In genomic region chr15:29040367-29040745, GRCh38 we compare ENCODE assay signal across 15 cellular contexts.
DNase-seq lines count a peak whose midpoint lies in the region.
"Had no signal": no experiment of that assay in that cellular context is flagged by ENCODE, and none has a peak within 500 bp of the region (broad histone marks: within the 10 kb centered on the region; RNA-seq: fewer than 3 reads in every experiment).

No MANE protein-coding gene starts in this region.

- peak overlapping the region; percentile 29 for H3K9ac ChIP-seq in iPS-18a (ENCODE audit: low read length)

- no peak overlapping the region for H3K27ac Mint-ChIP-seq in activated naive CD4-positive, alpha-beta T cell treated with anti-CD3 and anti-CD28 coated beads, Interleukin-2, amount 10 ng/mL, durations not matched to agents 7 days and 5 days

- no peaks in the 10 kb centered on the region for H3K27me3 ChIP-seq in iPS-18a (ENCODE audit: control insufficient read depth, insufficient read depth, low read length)
- H3K27me3 ChIP-seq: adrenal gland, SJSA1, suprapubic skin had no signal

- H3K36me3 Mint-ChIP-seq in activated naive CD4-positive, alpha-beta T cell treated with anti-CD3 and anti-CD28 coated beads, Interleukin-2, amount 10 ng/mL, durations not matched to agents 7 days and 5 days = no peaks in the 10 kb centered on the region

- no peaks in the 10 kb centered on the region for H3K36me3 ChIP-seq in iPS-18a (ENCODE audit: control insufficient read depth, low read depth, low read length)
- H3K36me3 ChIP-seq: adrenal gland, SJSA1, suprapubic skin had no signal

- H3K4me1 ChIP-seq in iPS-18a (ENCODE audit: control insufficient read depth, low read depth, low read length) = peaks cover 17% of the 10 kb centered on the region
- H3K4me1 ChIP-seq: adrenal gland, suprapubic skin had no signal

- no peak overlapping the region for H3K4me3 Mint-ChIP-seq in activated naive CD4-positive, alpha-beta T cell treated with anti-CD3 and anti-CD28 coated beads, Interleukin-2, amount 10 ng/mL, durations not matched to agents 7 days and 5 days

- no peaks in the 10 kb centered on the region for H3K9me3 Mint-ChIP-seq in activated naive CD4-positive, alpha-beta T cell treated with anti-CD3 and anti-CD28 coated beads, Interleukin-2, amount 10 ng/mL, durations not matched to agents 7 days and 5 days
- H3K9me3 Mint-ChIP-seq: naive thymus-derived CD8-positive, alpha-beta T cell had no signal

- H3K4me3 ChIP-seq in iPS-18a (ENCODE audit: low read length) = no peak overlapping the region
- H3K4me3 ChIP-seq: adrenal gland, SJSA1, suprapubic skin had no signal

- H3K27me3 Mint-ChIP-seq in activated naive CD4-positive, alpha-beta T cell treated with anti-CD3 and anti-CD28 coated beads, Interleukin-2, amount 10 ng/mL, durations not matched to agents 7 days and 5 days = peaks cover 8% of the 10 kb centered on the region
- H3K27me3 Mint-ChIP-seq: naive thymus-derived CD8-positive, alpha-beta T cell had no signal

- H3K27ac ChIP-seq in iPS-18a (ENCODE audit: low read length) = peak overlapping the region; percentile 7
- H3K27ac ChIP-seq: 22Rv1, adrenal gland, SJSA1, suprapubic skin had no signal

- CTCF ChIA-PET in activated naive CD4-positive, alpha-beta T cell treated with anti-CD3 and anti-CD28 coated beads, Interleukin-2, amount 10 ng/mL, durations not matched to agents 7 days and 5 days (lab: Charles Lee) = no interaction called here

- DNase-seq in activated CD8-positive, alpha-beta memory T cell treated with anti-CD3 and anti-CD28 coated beads for 24 hours = peak; percentile 32
- no peak for DNase-seq in activated CD8-positive, alpha-beta memory T cell treated with anti-CD3 and anti-CD28 coated beads, Interleukin-2, amount 50 U/mL, for 4 hours
- DNase-seq in astrocyte of the hippocampus (ENCODE audit: low read depth, low spot score) (peak; percentile 97), superior temporal gyrus (ENCODE audit: extremely low spot score) (peak; percentile 73), mucosa of gallbladder (ENCODE audit: low spot score) (no peak), GDM1 (lab: John Stamatoyannopoulos, UW) (no peak)
- no peak for DNase-seq in activated naive CD4-positive, alpha-beta T cell treated with anti-CD3 and anti-CD28 coated beads, Interleukin-2, amount 10 ng/mL, durations not matched to agents 7 days and 5 days
- DNase-seq: adrenal gland, DMS 273 treated with DMSO at 0.1 percent for 48 hours, NCI-H2171 had no signal

- H3K9me3 ChIP-seq in iPS-18a (ENCODE audit: control insufficient read depth, low read depth, low read length) = no peaks in the 10 kb centered on the region
- H3K9me3 ChIP-seq: adrenal gland, SJSA1, suprapubic skin had no signal

- H3K4me1 Mint-ChIP-seq in activated naive CD4-positive, alpha-beta T cell treated with anti-CD3 and anti-CD28 coated beads, Interleukin-2, amount 10 ng/mL, durations not matched to agents 7 days and 5 days = peaks cover 17% of the 10 kb centered on the region

Comparison
In these comparisons a context has a peak if more than half of its experiments do, and no peak if none do; other contexts are left out.
1. DNase-seq: peak in activated CD8-positive, alpha-beta memory T cell treated with anti-CD3 and anti-CD28 coated beads for 24 hours (single experiment), astrocyte of the hippocampus (single experiment) and superior temporal gyrus (single experiment); none in activated CD8-positive, alpha-beta memory T cell treated with anti-CD3 and anti-CD28 coated beads, Interleukin-2, amount 50 U/mL, for 4 hours (single experiment), activated naive CD4-positive, alpha-beta T cell treated with anti-CD3 and anti-CD28 coated beads, Interleukin-2, amount 10 ng/mL, durations not matched to agents 7 days and 5 days (single experiment), mucosa of gallbladder (single experiment) and GDM1 (single experiment).